In the genomic region with DNA sequence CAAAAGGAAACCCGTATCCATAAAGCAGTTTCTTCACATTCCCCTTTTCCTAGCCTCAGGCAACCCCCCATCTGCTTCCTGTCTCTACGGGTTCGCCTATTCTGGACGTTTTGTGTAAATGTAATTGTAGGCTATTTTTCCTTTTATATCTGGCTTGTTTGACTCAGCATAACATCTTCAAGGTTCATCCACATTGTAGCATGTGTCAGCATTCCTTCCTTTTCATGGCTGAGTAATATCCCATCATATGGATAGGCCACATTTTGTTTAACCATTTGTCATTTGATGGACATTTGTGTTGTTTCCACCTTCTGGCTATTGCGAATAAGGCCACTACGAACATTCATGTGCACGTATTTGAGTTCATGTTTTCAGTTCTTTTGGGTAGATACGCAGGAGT, we compare ENCODE assay signal across 2 cellular contexts.
TF ChIP-seq lines count a peak whose summit lies in the region.

No MANE protein-coding gene starts in this region.

TF ChIP-seq in A549, 52 proteins besides CTCF, POLR2A, EP300 and RAD21:
- TF ChIP-seq ZNF302 (CRISPR knock-in tag; IDR thresholded peaks at IDR 0.05) (no peak), MAFK (IDR thresholded peaks at IDR 0.05; ENCODE audit: partially characterized antibody) (peak; percentile 31)

TF ChIP-seq in K562, 482 proteins besides CTCF, POLR2A, EP300 and RAD21:
- TF ChIP-seq, protein P1, sequence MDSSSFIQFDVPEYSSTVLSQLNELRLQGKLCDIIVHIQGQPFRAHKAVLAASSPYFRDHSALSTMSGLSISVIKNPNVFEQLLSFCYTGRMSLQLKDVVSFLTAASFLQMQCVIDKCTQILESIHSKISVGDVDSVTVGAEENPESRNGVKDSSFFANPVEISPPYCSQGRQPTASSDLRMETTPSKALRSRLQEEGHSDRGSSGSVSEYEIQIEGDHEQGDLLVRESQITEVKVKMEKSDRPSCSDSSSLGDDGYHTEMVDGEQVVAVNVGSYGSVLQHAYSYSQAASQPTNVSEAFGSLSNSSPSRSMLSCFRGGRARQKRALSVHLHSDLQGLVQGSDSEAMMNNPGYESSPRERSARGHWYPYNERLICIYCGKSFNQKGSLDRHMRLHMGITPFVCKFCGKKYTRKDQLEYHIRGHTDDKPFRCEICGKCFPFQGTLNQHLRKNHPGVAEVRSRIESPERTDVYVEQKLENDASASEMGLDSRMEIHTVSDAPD (CRISPR knock-in tag; IDR thresholded peaks at IDR 0.05): no peak
- TF ChIP-seq ZNF146 (CRISPR knock-in tag; IDR thresholded peaks at IDR 0.05; ENCODE audit: unreplicated experiment) (peak; percentile 71), ZNF316 (IDR thresholded peaks at IDR 0.05) (peak; percentile 44; the same call in 1 of the 2 replicates), ZFX (CRISPR knock-in tag; IDR thresholded peaks at IDR 0.05) (no peak), LCOR (CRISPR knock-in tag; IDR thresholded peaks at IDR 0.05) (no peak), TRIM28 (IDR thresholded peaks at IDR 0.05) (no peak)
TF ChIP-seq in K562: peak in this region for 2.
